In the genomic region with DNA sequence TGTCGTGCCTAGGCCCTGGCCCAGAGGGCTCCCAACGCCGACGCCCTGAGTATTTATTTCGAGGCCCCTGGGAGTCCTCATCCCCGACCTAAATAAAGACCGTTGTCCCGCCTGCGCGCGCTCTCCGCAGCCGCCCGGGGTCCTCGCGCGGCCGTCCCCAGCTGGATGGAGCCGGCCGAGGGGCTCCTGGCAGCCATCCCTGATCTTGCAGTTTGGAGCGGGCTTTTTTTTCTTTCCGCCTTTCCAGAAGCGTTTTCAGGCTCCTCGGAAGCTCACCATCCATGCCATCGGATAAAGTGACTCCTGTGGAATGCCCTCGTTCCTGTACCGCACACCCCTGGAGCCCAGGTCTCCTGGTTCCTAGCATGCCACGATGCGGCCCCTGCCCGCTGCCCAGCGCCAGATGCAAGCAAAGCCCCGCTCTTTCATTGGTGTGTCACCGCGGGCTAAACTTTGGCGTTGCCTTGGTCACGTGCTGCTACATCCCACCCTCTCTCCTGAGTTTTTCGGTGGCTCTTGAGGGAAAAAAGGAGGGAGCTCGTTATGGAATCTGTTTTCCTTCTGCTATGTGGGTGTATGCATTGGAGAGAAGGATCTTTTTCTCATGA, we compare ENCODE assay signal across 8 cellular contexts. TPM values are rescaled to one million over a fixed set of nuclear protein-coding genes. Genes with fewer than 3 reads are reported as not detected.
DNase-seq lines count a peak whose midpoint lies in the region; ATAC-seq and TF ChIP-seq lines count a peak whose summit lies in the region.

No MANE protein-coding gene starts in this region.

- peaks cover 0 to 2% (median 2%) of the 10 kb centered on the region in 3 donors for H3K27me3 Mint-ChIP-seq in CD14-positive monocyte (ENCODE audit: low read depth in 3 of 3)

- TF ChIP-seq CTCF in CD14-positive monocyte (IDR thresholded peaks at IDR 0.05) = no peak

- peak overlapping the region; percentile 89 to 96 for H3K4me3 Mint-ChIP-seq in CD14-positive monocyte

- DNase-seq in CD14-positive monocyte (ENCODE audit: low spot score) (no peak), HK-2 (ENCODE audit: unreplicated experiment) (peak; percentile 43), SHP77 treated with DMSO at 0.1 percent for 48 hours (lab: John Stamatoyannopoulos, UW) (peak; percentile 46), cerebellum (ENCODE audit: low spot score) (peak; percentile 47), left lobe of liver (ENCODE audit: low spot score) (no peak), GDM1 (lab: John Stamatoyannopoulos, UW) (no peak)
- DNase-seq in stimulated activated CD8-positive, alpha-beta memory T cell treated with anti-CD3 and anti-CD28 coated beads, Interleukin-4, amount 100 ng/mL, for 48 hours = peak; percentile 39

- no peaks in the 10 kb centered on the region for H3K9me3 Mint-ChIP-seq in CD14-positive monocyte

- peak overlapping the region; percentile 77 to 95 (median 91) for H3K27ac Mint-ChIP-seq in CD14-positive monocyte

- intact Hi-C loops in CD14-positive monocyte (cut with micrococcal nuclease) = loop anchor here in 1 of 2 donors (5.0 kb wide), 1 partner anchor 60 kb away; a partner anchor contains a TSS

- peaks cover 46% of the 10 kb centered on the region for H3K4me1 Mint-ChIP-seq in CD14-positive monocyte

- peaks cover 0 to 2% of the 10 kb centered on the region in 2 donors for H3K36me3 Mint-ChIP-seq in CD14-positive monocyte

- ATAC-seq in left lobe of liver = peak; percentile 21
- ATAC-seq in HG03097 (IDR thresholded peaks at IDR 0.05; ENCODE audit: low FRiP score, unreplicated experiment) = no peak

RNA-seq across cellular contexts. Expression of a gene that starts 0.7 kb away (rescaled TPM):
- 1 to 10 TPM; 7.2 to 8.4 TPM for polyA plus RNA-seq in CD14-positive monocyte
- total RNA-seq in cerebellum (37.9 TPM), left lobe of liver (43.5 TPM)

RNA-seq across cellular contexts. Expression of a gene that starts 51.7 kb away (rescaled TPM):
- polyA plus RNA-seq in CD14-positive monocyte = 100 to 1,000 TPM; 262 to 338 TPM
- 74.9 TPM for total RNA-seq in cerebellum
- 45.8 TPM for total RNA-seq in left lobe of liver

RNA-seq across cellular contexts. Expression of a gene that starts 58.2 kb away (rescaled TPM):
- not detected for polyA plus RNA-seq in CD14-positive monocyte
- total RNA-seq in cerebellum (7.3 TPM), left lobe of liver (26.4 TPM)

RNA-seq across cellular contexts. Expression of a gene that starts 59.2 kb away (rescaled TPM):
- polyA plus RNA-seq in CD14-positive monocyte = 10 to 100 TPM; 11.8 to 13.6 TPM
- 9.4 TPM for total RNA-seq in cerebellum
- total RNA-seq in left lobe of liver = 15.9 TPM

Comparison
In these comparisons a context has a peak if more than half of its experiments do, and no peak if none do; other contexts are left out.
1. DNase-seq: peak in HK-2 (single experiment), SHP77 treated with DMSO at 0.1 percent for 48 hours (single experiment), cerebellum (single experiment) and stimulated activated CD8-positive, alpha-beta memory T cell treated with anti-CD3 and anti-CD28 coated beads, Interleukin-4, amount 100 ng/mL, for 48 hours (single experiment); none in CD14-positive monocyte (single experiment), left lobe of liver (single experiment) and GDM1 (single experiment).